Comparison of ENCODE assay signal across 20 cellular contexts in the genomic region with DNA sequence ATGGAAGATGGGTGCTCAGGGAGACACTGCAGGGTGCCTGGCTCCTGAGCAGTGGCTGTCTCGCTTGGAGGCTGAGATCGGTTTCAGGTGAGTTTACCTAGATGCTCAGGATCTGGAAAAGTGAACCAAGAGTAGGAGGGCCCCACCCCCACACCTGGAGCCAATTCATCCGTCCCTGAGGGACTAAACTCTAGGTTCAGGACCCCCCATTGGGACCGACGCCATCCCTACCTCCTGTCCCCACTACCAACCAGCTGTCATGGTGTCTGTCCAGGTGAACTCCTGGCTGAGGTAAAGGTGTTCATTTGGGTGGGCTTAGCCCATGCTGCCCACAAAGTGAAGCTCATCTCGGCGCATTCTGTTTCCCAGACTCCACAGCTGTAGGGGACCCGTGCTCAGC.
DNase-seq lines count a peak whose midpoint lies in the region; ATAC-seq and TF ChIP-seq lines count a peak whose summit lies in the region.
"Had no signal": no experiment of that assay in that cellular context is flagged by ENCODE, and none has a peak within 500 bp of the region (broad histone marks: within the 10 kb centered on the region; RNA-seq: fewer than 3 reads in every experiment).

No MANE protein-coding gene starts in this region.

- TF ChIP-seq POLR2A in esophagus muscularis mucosa (IDR thresholded peaks at IDR 0.05; ENCODE audit: low read depth): no peak

- no peak for TF ChIP-seq CTCF in esophagus muscularis mucosa (IDR thresholded peaks at IDR 0.05)

- H3K4me1 Mint-ChIP-seq in activated CD4-positive, alpha-beta T cell treated with anti-CD3 and anti-CD28 coated beads, Interleukin-2, amount 10 ng/mL, durations not matched to agents 24 days and 14 days: no peaks in the 10 kb centered on the region
- H3K4me1 Mint-ChIP-seq in activated CD4-positive, alpha-beta T cell treated with anti-CD3 and anti-CD28 coated beads for 36 hours: no peaks in the 10 kb centered on the region
- H3K4me1 Mint-ChIP-seq: CD4-positive, alpha-beta memory T cell had no signal

- POLR2A ChIA-PET in activated CD4-positive, alpha-beta T cell treated with anti-CD3 and anti-CD28 coated beads for 36 hours (lab: Charles Lee): interaction anchor here (0.5 kb wide), 1 partner anchor 228 kb away, joined by 9 read pairs; no protein-coding TSS in a partner anchor

- H3K4me3 Mint-ChIP-seq in activated CD4-positive, alpha-beta T cell treated with anti-CD3 and anti-CD28 coated beads, Interleukin-2, amount 10 ng/mL, durations not matched to agents 24 days and 14 days: no peak overlapping the region
- no peak overlapping the region for H3K4me3 Mint-ChIP-seq in activated CD4-positive, alpha-beta T cell treated with anti-CD3 and anti-CD28 coated beads for 36 hours
- H3K4me3 Mint-ChIP-seq: CD4-positive, alpha-beta memory T cell; GM23338; H9 had no signal

- no peaks in the 10 kb centered on the region for H3K36me3 Mint-ChIP-seq in activated CD4-positive, alpha-beta T cell treated with anti-CD3 and anti-CD28 coated beads, Interleukin-2, amount 10 ng/mL, durations not matched to agents 24 days and 14 days (ENCODE audit: low read depth)
- no peaks in the 10 kb centered on the region for H3K36me3 Mint-ChIP-seq in activated CD4-positive, alpha-beta T cell treated with anti-CD3 and anti-CD28 coated beads for 36 hours (ENCODE audit: low read depth)
- H3K36me3 Mint-ChIP-seq: CD4-positive, alpha-beta memory T cell had no signal

- H3K4me3 ChIP-seq in esophagus muscularis mucosa (no peak overlapping the region), aorta (ENCODE audit: low read length in 2 of 2) (no peak overlapping the region)
- H3K4me3 ChIP-seq: A549; BLaER1 treated with 17β-estradiol and CSF1 and Interleukin-3, amounts not matched to agents 10 nM and 100 nM; GM23338 had no signal

- CTCF ChIA-PET in activated CD4-positive, alpha-beta T cell treated with anti-CD3 and anti-CD28 coated beads for 36 hours (lab: Charles Lee): interaction anchor here (0.6 kb wide), 1 partner anchor 60 kb away, joined by 3 read pairs; no protein-coding TSS in a partner anchor

- H3K9me3 Mint-ChIP-seq in activated CD4-positive, alpha-beta T cell treated with anti-CD3 and anti-CD28 coated beads, Interleukin-2, amount 10 ng/mL, durations not matched to agents 24 days and 14 days: no peaks in the 10 kb centered on the region
- H3K9me3 Mint-ChIP-seq in activated CD4-positive, alpha-beta T cell treated with anti-CD3 and anti-CD28 coated beads for 36 hours (ENCODE audit: low read depth): no peaks in the 10 kb centered on the region
- H3K9me3 Mint-ChIP-seq: GM23338 had no signal

- no peak for ATAC-seq in activated CD4-positive, alpha-beta T cell treated with anti-CD3 and anti-CD28 coated beads for 36 hours
- peak; percentile 27 for ATAC-seq in aorta (ENCODE audit: low FRiP score)
- no peak for ATAC-seq in GM21619 (IDR thresholded peaks at IDR 0.05; ENCODE audit: unreplicated experiment)
- ATAC-seq: A549, GM23338, HCT116 had no signal

- H3K27ac ChIP-seq in esophagus muscularis mucosa (replicated peaks in 1 of 4) (no peak overlapping the region), aorta (ENCODE audit: low read depth in 1 of 2, low read length in 2 of 2) (no peak overlapping the region)
- H3K27ac ChIP-seq: A549; BLaER1 treated with 17β-estradiol and CSF1 and Interleukin-3, amounts not matched to agents 10 nM and 100 nM had no signal

- 80% methylated on average over 6 of the region's 8 CpGs for WGBS in esophagus muscularis mucosa
- 82 to 83% methylated on average over 8 of the region's 8 CpGs for WGBS in aorta, 2 donors

- intact Hi-C loops in activated CD4-positive, alpha-beta T cell treated with anti-CD3 and anti-CD28 coated beads, Interleukin-2, amount 10 ng/mL, durations not matched to agents 24 days and 14 days (cut with micrococcal nuclease): no loop called here
- intact Hi-C loops in activated CD4-positive, alpha-beta T cell treated with anti-CD3 and anti-CD28 coated beads for 36 hours (cut with DNase I, micrococcal nuclease): no loop called here
- intact Hi-C loops in esophagus muscularis mucosa (cut with DNase I) (no loop called here), aorta (cut with DNase I) (no loop called here)

- H3K36me3 ChIP-seq in esophagus muscularis mucosa (no peaks in the 10 kb centered on the region), aorta (ENCODE audit: control insufficient read depth in 1 of 2, insufficient read depth in 2 of 2, low read length in 1 of 2) (no peaks in the 10 kb centered on the region)
- H3K36me3 ChIP-seq: BE2C; BLaER1 treated with 17β-estradiol and CSF1 and Interleukin-3, amounts not matched to agents 10 nM and 100 nM had no signal

- DNase-seq in activated CD4-positive, alpha-beta T cell treated with anti-CD3 and anti-CD28 coated beads, Interleukin-2, amount 10 ng/mL, durations not matched to agents 24 days and 14 days: peak; percentile 36
- no peak for DNase-seq in activated CD4-positive, alpha-beta T cell treated with anti-CD3 and anti-CD28 coated beads for 36 hours
- DNase-seq in esophagus muscularis mucosa (ENCODE audit: extremely low spot score) (peak; percentile 75), aorta (peak in 1 of 2 donors; percentile 65), NCI-H82 treated with DMSO at 0.1 percent for 48 hours (lab: John Stamatoyannopoulos, UW; ENCODE audit: unreplicated experiment) (no peak)
- DNase-seq: 8988T; ACHN; AML-193; BE2C; Calu3; CD4-positive, alpha-beta memory T cell; COR-L47; DMS153; DND-41; H9 had no signal

- H3K27me3 Mint-ChIP-seq in activated CD4-positive, alpha-beta T cell treated with anti-CD3 and anti-CD28 coated beads, Interleukin-2, amount 10 ng/mL, durations not matched to agents 24 days and 14 days: no peaks in the 10 kb centered on the region
- peaks cover 7% of the 10 kb centered on the region for H3K27me3 Mint-ChIP-seq in activated CD4-positive, alpha-beta T cell treated with anti-CD3 and anti-CD28 coated beads for 36 hours

- H3K4me1 ChIP-seq in esophagus muscularis mucosa (no peaks in the 10 kb centered on the region), aorta (ENCODE audit: control insufficient read depth in 1 of 2, insufficient read depth in 2 of 2, low read length in 2 of 2) (no peaks in the 10 kb centered on the region)
- H3K4me1 ChIP-seq: A549 had no signal

- H3K9me3 ChIP-seq in esophagus muscularis mucosa: peaks cover 0 to 6% (median 0%) of the 10 kb centered on the region in 4 donors
- no peaks in the 10 kb centered on the region for H3K9me3 ChIP-seq in aorta (ENCODE audit: control insufficient read depth, low read length)
- H3K9me3 ChIP-seq: A549, BE2C had no signal

- no peak overlapping the region for H3K27ac Mint-ChIP-seq in activated CD4-positive, alpha-beta T cell treated with anti-CD3 and anti-CD28 coated beads, Interleukin-2, amount 10 ng/mL, durations not matched to agents 24 days and 14 days
- no peak overlapping the region for H3K27ac Mint-ChIP-seq in activated CD4-positive, alpha-beta T cell treated with anti-CD3 and anti-CD28 coated beads for 36 hours
- H3K27ac Mint-ChIP-seq: CD4-positive, alpha-beta memory T cell; GM23338; H9 had no signal

- no peak for TF ChIP-seq EP300 in esophagus muscularis mucosa (IDR thresholded peaks at IDR 0.05)

- no peaks in the 10 kb centered on the region for H3K27me3 ChIP-seq in esophagus muscularis mucosa
- no peaks in the 10 kb centered on the region for H3K27me3 ChIP-seq in aorta (ENCODE audit: control insufficient read depth in 1 of 2, insufficient read depth in 2 of 2, low read length in 1 of 2)
- H3K27me3 ChIP-seq: BE2C; BLaER1 treated with 17β-estradiol and CSF1 and Interleukin-3, amounts not matched to agents 10 nM and 100 nM had no signal

Comparison
In these comparisons a context has a peak if more than half of its experiments do, and no peak if none do; other contexts are left out.
1. DNase-seq: peak in activated CD4-positive, alpha-beta T cell treated with anti-CD3 and anti-CD28 coated beads, Interleukin-2, amount 10 ng/mL, durations not matched to agents 24 days and 14 days (single experiment) and esophagus muscularis mucosa (single experiment); none in activated CD4-positive, alpha-beta T cell treated with anti-CD3 and anti-CD28 coated beads for 36 hours (single experiment) and NCI-H82 treated with DMSO at 0.1 percent for 48 hours (single experiment).